Comparison of ENCODE assay signal across 1 cellular context in the genomic region with DNA sequence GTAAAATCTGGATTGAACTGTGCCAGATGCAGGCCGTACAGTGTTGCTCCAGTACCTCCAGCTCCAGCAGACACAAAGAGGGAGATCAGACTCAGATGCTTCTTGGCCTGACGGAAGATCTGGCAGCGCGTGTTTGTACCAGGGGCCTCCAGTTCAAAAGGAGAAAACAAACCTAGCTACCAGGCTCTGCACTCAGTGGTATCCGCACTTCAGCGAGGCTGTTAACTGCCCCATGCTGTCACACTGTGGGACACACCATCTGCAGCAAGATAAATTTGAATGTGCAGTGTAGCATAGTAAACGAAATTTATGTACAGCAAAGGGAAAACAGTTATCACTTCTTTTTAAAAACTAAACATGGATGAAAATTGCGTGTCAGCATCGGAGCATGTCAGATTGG.
TF ChIP-seq lines count a peak whose summit lies in the region.

No MANE protein-coding gene starts in this region.

TF ChIP-seq in HEK293, 187 proteins besides CTCF, POLR2A, EP300 and RAD21 (continued from another document):
- TF ChIP-seq ZNF776 (tag by site-specific recombination; IDR thresholded peaks at IDR 0.05; ENCODE audit: borderline replicate concordance) = no peak
